In the genomic region with DNA sequence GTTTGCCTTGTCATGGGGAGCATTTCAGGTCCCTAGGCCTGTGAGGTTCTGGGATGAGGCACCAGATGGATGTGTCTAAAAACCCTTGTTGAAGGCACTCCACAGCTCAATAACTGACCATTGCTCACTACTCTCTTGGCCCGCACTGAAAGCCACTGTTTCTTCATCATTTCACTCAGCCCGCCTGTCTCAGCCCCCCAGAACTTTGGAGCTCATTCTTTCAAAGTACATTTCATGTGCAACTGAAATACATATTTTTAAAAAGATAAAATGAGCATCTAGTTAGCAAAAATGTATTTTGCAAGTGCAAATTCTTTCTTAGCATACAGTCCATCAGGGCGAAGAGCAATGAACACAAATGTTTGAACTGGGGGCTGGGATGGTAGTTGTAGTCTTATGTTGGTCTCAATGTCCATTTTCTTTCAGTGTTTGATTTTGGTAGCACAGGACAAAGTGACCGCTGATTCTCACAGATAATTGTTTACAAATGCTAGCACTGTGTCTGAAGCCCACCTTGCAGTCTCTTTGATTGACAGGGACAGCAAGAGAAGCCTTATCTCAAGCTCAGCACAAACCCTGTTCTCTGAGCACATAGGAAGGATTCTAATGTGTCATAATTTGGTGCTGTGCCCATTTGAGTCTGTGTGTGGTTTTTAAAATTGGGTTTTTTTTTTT, we compare ENCODE assay signal across 13 cellular contexts. TPM values are rescaled to one million over a fixed set of nuclear protein-coding genes. Genes with fewer than 3 reads are reported as not detected.
DNase-seq lines count a peak whose midpoint lies in the region; ATAC-seq and TF ChIP-seq lines count a peak whose summit lies in the region.
"Had no signal": no experiment of that assay in that cellular context is flagged by ENCODE, and none has a peak within 500 bp of the region (broad histone marks: within the 10 kb centered on the region; RNA-seq: fewer than 3 reads in every experiment).

No MANE protein-coding gene starts in this region.

- H3K27ac Mint-ChIP-seq in activated T-cell treated with anti-CD3 and anti-CD28 coated beads, Interleukin-2, amount 50 U/mL, for 24 hours, result peak overlapping the region; percentile 99
- peak overlapping the region; percentile 90 for H3K27ac Mint-ChIP-seq in T-helper 17 cell
- H3K27ac Mint-ChIP-seq in stimulated activated memory B cell treated with anti-CD40 and anti-IgM and Interleukin-4, amounts not matched to agents 10 μg/mL and 1 μg/mL and 100 μg/mL, for 72 hours, result peak overlapping the region; percentile 98

- DNase-seq in activated T-cell treated with anti-CD3 and anti-CD28 coated beads, Interleukin-2, amount 50 U/mL, for 24 hours, result no peak
- DNase-seq in activated T-cell treated with anti-CD3 and anti-CD28 coated beads, Interleukin-2, amount 50 U/mL, for 1 hour, result no peak
- DNase-seq in T-helper 17 cell (no peak), fibroblast of mammary gland (ENCODE audit: low read depth) (peak; percentile 60), NCI-H526 (lab: John Stamatoyannopoulos, UW) (no peak), midbrain (lab: John Stamatoyannopoulos, UW) (no peak)
- DNase-seq: ACHN, hippocampal formation, MV-4-11, NCI-H2227 treated with DMSO at 0.1 percent for 48 hours, testis had no signal

- ATAC-seq in T-helper 17 cell (no peak), GM19452 (IDR thresholded peaks at IDR 0.05; ENCODE audit: unreplicated experiment) (no peak)
- no peak for ATAC-seq in stimulated activated memory B cell treated with anti-CD40 and anti-IgM and Interleukin-4, amounts not matched to agents 10 μg/mL and 1 μg/mL and 100 μg/mL, for 72 hours

- H3K27me3 Mint-ChIP-seq in activated T-cell treated with anti-CD3 and anti-CD28 coated beads, Interleukin-2, amount 50 U/mL, for 24 hours, result no peaks in the 10 kb centered on the region
- H3K27me3 Mint-ChIP-seq in T-helper 17 cell, result no peaks in the 10 kb centered on the region
- H3K27me3 Mint-ChIP-seq in stimulated activated memory B cell treated with anti-CD40 and anti-IgM and Interleukin-4, amounts not matched to agents 10 μg/mL and 1 μg/mL and 100 μg/mL, for 72 hours, result no peaks in the 10 kb centered on the region

- peaks cover 98% of the 10 kb centered on the region for H3K4me1 Mint-ChIP-seq in activated T-cell treated with anti-CD3 and anti-CD28 coated beads, Interleukin-2, amount 50 U/mL, for 24 hours (ENCODE audit: low read depth)
- peaks cover 50% of the 10 kb centered on the region for H3K4me1 Mint-ChIP-seq in T-helper 17 cell
- H3K4me1 Mint-ChIP-seq in stimulated activated memory B cell treated with anti-CD40 and anti-IgM and Interleukin-4, amounts not matched to agents 10 μg/mL and 1 μg/mL and 100 μg/mL, for 72 hours, result peaks cover 65% of the 10 kb centered on the region

- no peak for TF ChIP-seq CTCF in fibroblast of mammary gland (conservative IDR thresholded peaks at IDR 0.05; ENCODE audit: control insufficient read depth, insufficient read depth, low read depth, low read length)

- no peaks in the 10 kb centered on the region for H3K9me3 Mint-ChIP-seq in activated T-cell treated with anti-CD3 and anti-CD28 coated beads, Interleukin-2, amount 50 U/mL, for 24 hours
- H3K9me3 Mint-ChIP-seq in stimulated activated memory B cell treated with anti-CD40 and anti-IgM and Interleukin-4, amounts not matched to agents 10 μg/mL and 1 μg/mL and 100 μg/mL, for 72 hours, result no peaks in the 10 kb centered on the region

- H3K9me3 ChIP-seq in T-helper 17 cell (ENCODE audit: control insufficient read depth, low read length, poor library complexity, severe bottlenecking), result no peaks in the 10 kb centered on the region
- H3K9me3 ChIP-seq: testis had no signal

- H3K4me3 Mint-ChIP-seq in activated T-cell treated with anti-CD3 and anti-CD28 coated beads, Interleukin-2, amount 50 U/mL, for 24 hours, result peak overlapping the region; percentile 40
- peak overlapping the region; percentile 57 for H3K4me3 Mint-ChIP-seq in T-helper 17 cell
- H3K4me3 Mint-ChIP-seq in stimulated activated memory B cell treated with anti-CD40 and anti-IgM and Interleukin-4, amounts not matched to agents 10 μg/mL and 1 μg/mL and 100 μg/mL, for 72 hours, result no peak overlapping the region

- H3K4me3 ChIP-seq in fibroblast of mammary gland (ENCODE audit: control insufficient read depth, low read depth, low read length), result no peak overlapping the region
- H3K4me3 ChIP-seq: testis had no signal

- H3K36me3 Mint-ChIP-seq in activated T-cell treated with anti-CD3 and anti-CD28 coated beads, Interleukin-2, amount 50 U/mL, for 24 hours (ENCODE audit: low read depth), result peaks cover 62% of the 10 kb centered on the region
- H3K36me3 Mint-ChIP-seq in T-helper 17 cell (ENCODE audit: low read depth), result peaks cover 2% of the 10 kb centered on the region
- peaks cover 8% of the 10 kb centered on the region for H3K36me3 Mint-ChIP-seq in stimulated activated memory B cell treated with anti-CD40 and anti-IgM and Interleukin-4, amounts not matched to agents 10 μg/mL and 1 μg/mL and 100 μg/mL, for 72 hours

RNA-seq across cellular contexts. Expression of a gene that starts 19.6 kb away (rescaled TPM):
- total RNA-seq in T-helper 17 cell, result 10 to 100 TPM; 22.7 to 25.1 TPM

RNA-seq across cellular contexts. Expression of a gene that starts 21.3 kb away (rescaled TPM):
- 10 to 100 TPM; 15.0 to 17.1 TPM for total RNA-seq in T-helper 17 cell

RNA-seq across cellular contexts. Expression of a gene that starts 22.7 kb away (rescaled TPM):
- total RNA-seq in T-helper 17 cell, result 10 to 100 TPM; 28.3 to 63.4 TPM

RNA-seq across cellular contexts. Expression of a gene that starts 28.1 kb away (rescaled TPM):
- total RNA-seq in T-helper 17 cell, result 10 to 100 TPM; 44.7 to 49.2 TPM
